1 cellular context compared by ENCODE assay signal in genomic region chr3:1082024-1082633, GRCh38.
TF ChIP-seq lines count a peak whose summit lies in the region.

No MANE protein-coding gene starts in this region.

TF ChIP-seq in liver, 16 proteins besides CTCF, POLR2A, EP300 and RAD21 (continued from another document):
- TF ChIP-seq ZBTB33 (IDR thresholded peaks at IDR 0.05) = no peak
- TF ChIP-seq JUND (IDR thresholded peaks at IDR 0.05) = no peak
- no peak for TF ChIP-seq FOXA2 (IDR thresholded peaks at IDR 0.05)
- no peak for TF ChIP-seq GABPA (IDR thresholded peaks at IDR 0.05 in 1 of 2, conservative IDR thresholded peaks at IDR 0.05 in 1 of 2)
